Comparison of ENCODE assay signal across 10 cellular contexts in genomic region chr6:136984578-136984977, GRCh38.
"Had no signal": no experiment of that assay in that cellular context is flagged by ENCODE, and none has a peak within 500 bp of the region (broad histone marks: within the 10 kb centered on the region; RNA-seq: fewer than 3 reads in every experiment).

No MANE protein-coding gene starts in this region.

- H3K27ac ChIP-seq: GM23248, KMS-11 had no signal

- H3K36me3 ChIP-seq: HAP-1 had no signal

- H3K9me3 ChIP-seq: HAP-1 had no signal

- H3K4me3 Mint-ChIP-seq: HFFc6, IgD-negative memory B cell had no signal

- DNase-seq: GM23248, GOT3, H7, HFFc6, Karpas-422 had no signal

- FAIRE-seq: HTR-8/SVneo had no signal

- ATAC-seq: HCT116 had no signal

- H3K4me2 ChIP-seq: KMS-11 had no signal

- H3K27ac Mint-ChIP-seq: HFFc6, IgD-negative memory B cell had no signal

- H2AFZ ChIP-seq: GM23248 had no signal

- H3K9me3 Mint-ChIP-seq: HFFc6 had no signal

- H3K36me3 Mint-ChIP-seq: IgD-negative memory B cell had no signal

- H3K9ac ChIP-seq: GM23248, KMS-11 had no signal

- H3K4me3 ChIP-seq: GM23248, HAP-1 had no signal
